10 cellular contexts compared by ENCODE assay signal in genomic region chr3:185942907-185943306, GRCh38. TPM values are rescaled to one million over a fixed set of nuclear protein-coding genes. Genes with fewer than 3 reads are reported as not detected.
DNase-seq lines count a peak whose midpoint lies in the region; ATAC-seq and TF ChIP-seq lines count a peak whose summit lies in the region.
"Had no signal": no experiment of that assay in that cellular context is flagged by ENCODE, and none has a peak within 500 bp of the region (broad histone marks: within the 10 kb centered on the region; RNA-seq: fewer than 3 reads in every experiment).

No MANE protein-coding gene starts in this region.

- peak overlapping the region; percentile 79 for H3K27ac Mint-ChIP-seq in activated CD4-positive, alpha-beta T cell treated with anti-CD3 and anti-CD28 coated beads, Interleukin-2, amount 10 ng/mL, durations not matched to agents 7 days and 5 days
- H3K27ac Mint-ChIP-seq: natural killer cell treated with Interleukin-12 subunit alpha and Interleukin-12 subunit beta and Interleukin-15 and Interleukin-18, amount 100 ng/mL, for 72 hours had no signal

- H3K27ac ChIP-seq in RWPE1 (peak overlapping the region; percentile 59), right lobe of liver (peak overlapping the region in 2 of 3 donors; percentile 11 to 15), upper lobe of left lung (peak overlapping the region in 3 of 4 donors; percentile 10 to 64 (median 49))
- H3K27ac ChIP-seq in effector memory CD4-positive, alpha-beta T cell (ENCODE audit: insufficient read depth, low read length, poor library complexity, severe bottlenecking), result no peak overlapping the region

- peaks cover 25% of the 10 kb centered on the region for H3K4me1 Mint-ChIP-seq in activated CD4-positive, alpha-beta T cell treated with anti-CD3 and anti-CD28 coated beads, Interleukin-2, amount 10 ng/mL, durations not matched to agents 7 days and 5 days

- CTCF ChIA-PET in activated CD4-positive, alpha-beta T cell treated with anti-CD3 and anti-CD28 coated beads, Interleukin-2, amount 10 ng/mL, durations not matched to agents 7 days and 5 days (lab: Charles Lee), result interaction anchor here (0.6 to 3.9 kb wide), 28 partner anchors 8 to 1126 kb away, joined by 3 to 41 read pairs (median 4); partner anchors contain the start of gene ETV5
- CTCF ChIA-PET in RWPE1 (lab: Yijun Ruan, JAX), result interaction anchor here (0.6 to 2.3 kb wide), 28 partner anchors 10 to 598 kb away, joined by 3 to 36 read pairs (median 4); no protein-coding TSS in a partner anchor

- no peak for DNase-seq in activated CD4-positive, alpha-beta T cell treated with anti-CD3 and anti-CD28 coated beads, Interleukin-2, amount 10 ng/mL, durations not matched to agents 7 days and 5 days
- no peak for DNase-seq in activated CD4-positive, alpha-beta T cell treated with anti-CD3 and anti-CD28 coated beads, Interleukin-2, amount 50 U/mL, for 48 hours
- DNase-seq in RWPE1 (ENCODE audit: low spot score) (no peak), right lobe of liver (no peak), upper lobe of left lung (no peak), LoVo (ENCODE audit: low spot score) (no peak), germinal center (ENCODE audit: low spot score) (no peak)
- DNase-seq in effector memory CD4-positive, alpha-beta T cell, result no peak

- ATAC-seq in right lobe of liver (no peak), upper lobe of left lung (ENCODE audit: low FRiP score in 2 of 2) (no peak)

- H3K4me3 ChIP-seq in right lobe of liver (no peak overlapping the region), upper lobe of left lung (no peak overlapping the region)
- no peak overlapping the region for H3K4me3 ChIP-seq in effector memory CD4-positive, alpha-beta T cell (ENCODE audit: insufficient read depth, low read depth, low read length, poor library complexity, severe bottlenecking)

- H3K4me1 ChIP-seq in right lobe of liver (peaks cover 0 to 8% (median 4%) of the 10 kb centered on the region in 4 donors), upper lobe of left lung (peaks cover 6 to 9% (median 7%) of the 10 kb centered on the region in 4 donors)
- peaks cover 7% of the 10 kb centered on the region for H3K4me1 ChIP-seq in effector memory CD4-positive, alpha-beta T cell (ENCODE audit: control insufficient read depth, insufficient read depth, low read length, poor library complexity, severe bottlenecking)

- H3K36me3 Mint-ChIP-seq in activated CD4-positive, alpha-beta T cell treated with anti-CD3 and anti-CD28 coated beads, Interleukin-2, amount 10 ng/mL, durations not matched to agents 7 days and 5 days (ENCODE audit: low read depth), result peaks cover 3% of the 10 kb centered on the region

- no peaks in the 10 kb centered on the region for H3K36me3 ChIP-seq in right lobe of liver
- no peaks in the 10 kb centered on the region for H3K36me3 ChIP-seq in upper lobe of left lung
- H3K36me3 ChIP-seq in effector memory CD4-positive, alpha-beta T cell (ENCODE audit: control insufficient read depth, insufficient read depth, low read length), result no peaks in the 10 kb centered on the region
- H3K36me3 ChIP-seq: heart right ventricle had no signal

- H3K27me3 ChIP-seq in right lobe of liver (no peaks in the 10 kb centered on the region), upper lobe of left lung (no peaks in the 10 kb centered on the region)
- H3K27me3 ChIP-seq in effector memory CD4-positive, alpha-beta T cell (replicated peaks; ENCODE audit: control insufficient read depth, insufficient read depth, low read length, poor library complexity, severe bottlenecking), result no peaks in the 10 kb centered on the region

- H3K27me3 Mint-ChIP-seq in activated CD4-positive, alpha-beta T cell treated with anti-CD3 and anti-CD28 coated beads, Interleukin-2, amount 10 ng/mL, durations not matched to agents 7 days and 5 days, result peaks cover 11% of the 10 kb centered on the region

- intact Hi-C loops in right lobe of liver (cut with DNase I), result no loop called here

- no peak for TF ChIP-seq EP300 in upper lobe of left lung (IDR thresholded peaks at IDR 0.05)

- H3K9me3 ChIP-seq in right lobe of liver (no peaks in the 10 kb centered on the region), upper lobe of left lung (no peaks in the 10 kb centered on the region)
- H3K9me3 ChIP-seq in effector memory CD4-positive, alpha-beta T cell (ENCODE audit: control insufficient read depth, low read length), result no peaks in the 10 kb centered on the region
- H3K9me3 ChIP-seq: heart right ventricle had no signal

- TF ChIP-seq POLR2A in right lobe of liver (IDR thresholded peaks at IDR 0.05) (no peak), upper lobe of left lung (IDR thresholded peaks at IDR 0.05) (no peak)

- no peak for TF ChIP-seq CTCF in RWPE1 (conservative IDR thresholded peaks at IDR 0.05; ENCODE audit: low read depth)
- no peak for TF ChIP-seq CTCF in right lobe of liver (IDR thresholded peaks at IDR 0.05)
- no peak for TF ChIP-seq CTCF in upper lobe of left lung (IDR thresholded peaks at IDR 0.05)

- H3K9me3 Mint-ChIP-seq in activated CD4-positive, alpha-beta T cell treated with anti-CD3 and anti-CD28 coated beads, Interleukin-2, amount 10 ng/mL, durations not matched to agents 7 days and 5 days, result peaks cover 3% of the 10 kb centered on the region
- H3K9me3 Mint-ChIP-seq: natural killer cell treated with Interleukin-12 subunit alpha and Interleukin-12 subunit beta and Interleukin-15 and Interleukin-18, amount 100 ng/mL, for 72 hours had no signal

- POLR2A ChIA-PET in activated CD4-positive, alpha-beta T cell treated with anti-CD3 and anti-CD28 coated beads, Interleukin-2, amount 10 ng/mL, durations not matched to agents 7 days and 5 days (lab: Charles Lee), result interaction anchor here (0.6 to 0.7 kb wide), 2 partner anchors 165 to 167 kb away, joined by 3 read pairs; no protein-coding TSS in a partner anchor
- POLR2A ChIA-PET in RWPE1 (lab: Yijun Ruan, JAX; ENCODE audit: low non-redundant PET), result no interaction called here

- 93% methylated on average over 3 of the region's 4 CpGs for WGBS in right lobe of liver (ENCODE audit: insufficient coverage, low coverage, low lambda C conversion rate, missing lambda C conversion rate)
- WGBS in upper lobe of left lung, 2 donors, result 88 to 97% methylated on average over 4 of the region's 4 CpGs

- no peak overlapping the region for H3K4me3 Mint-ChIP-seq in activated CD4-positive, alpha-beta T cell treated with anti-CD3 and anti-CD28 coated beads, Interleukin-2, amount 10 ng/mL, durations not matched to agents 7 days and 5 days
- H3K4me3 Mint-ChIP-seq: natural killer cell treated with Interleukin-12 subunit alpha and Interleukin-12 subunit beta and Interleukin-15 and Interleukin-18, amount 100 ng/mL, for 72 hours had no signal

RNA-seq across cellular contexts. Expression of gene TRA2B, which starts 5.1 kb away (rescaled TPM):
- 100 to 1,000 TPM; 224 to 284 TPM for total RNA-seq in activated CD4-positive, alpha-beta T cell treated with anti-CD3 and anti-CD28 coated beads, Interleukin-2, amount 10 ng/mL, durations not matched to agents 7 days and 5 days
- total RNA-seq in right lobe of liver (10 to 100 TPM; 31.0 to 68.5 (median 49.6) TPM), upper lobe of left lung (100 to 1,000 TPM in 4 of 6 donors, 10 to 100 TPM in 2; 90.9 to 336 (median 124) TPM)
